8 cellular contexts compared by ENCODE assay signal in genomic region chr1:229514578-229515275, GRCh38. TPM values are rescaled to one million over a fixed set of nuclear protein-coding genes. Genes with fewer than 3 reads are reported as not detected.
DNase-seq lines count a peak whose midpoint lies in the region; ATAC-seq and TF ChIP-seq lines count a peak whose summit lies in the region.

No MANE protein-coding gene starts in this region.

- H3K9me3 ChIP-seq in lung (ENCODE audit: control insufficient read depth in 2 of 2, insufficient read depth in 1 of 2, low read length in 1 of 2) = no peaks in the 10 kb centered on the region

- peak; percentile 66 for ATAC-seq in HG03175 (IDR thresholded peaks at IDR 0.05; ENCODE audit: unreplicated experiment)
- peak; percentile 81 for ATAC-seq in lung (ENCODE audit: insufficient read depth, low FRiP score)
- ATAC-seq in GM21447 (IDR thresholded peaks at IDR 0.05; ENCODE audit: unreplicated experiment) = no peak

- no peak overlapping the region for H3K4me3 ChIP-seq in GM12864 (ENCODE audit: low read depth, low read length)
- H3K4me3 ChIP-seq in lung = no peak overlapping the region

- peak; percentile 22 for DNase-seq in GM12864 (ENCODE audit: low read depth)
- DNase-seq in NCI-H526 treated with DMSO at 0.1 percent for 48 hours (lab: John Stamatoyannopoulos, UW) = peak; percentile 33
- DNase-seq in activated CD4-positive, alpha-beta T cell treated with anti-CD3 and anti-CD28 coated beads, Interleukin-2, amount 50 U/mL, for 1 hour = peak; percentile 53
- DNase-seq in effector CD8-positive, alpha-beta T cell (lab: John Stamatoyannopoulos, UW) = peak; percentile 48
- DNase-seq in lung (ENCODE audit: low spot score) = peak; percentile 68
- DNase-seq in stimulated activated CD8-positive, alpha-beta memory T cell treated with anti-CD3 and anti-CD28 coated beads, Interleukin-15, amount 100 ng/mL, for 4 hours (ENCODE audit: low read depth in 2 of 2) = peak; percentile 12 to 28

- no peak overlapping the region for H3K27ac ChIP-seq in lung (ENCODE audit: low read depth in 1 of 2, low read length in 1 of 2)

- WGBS in lung, 2 donors = 40 to 44% methylated on average over 8 of the region's 8 CpGs

- peaks cover 5 to 11% of the 10 kb centered on the region in 2 donors for H3K36me3 ChIP-seq in lung (ENCODE audit: control insufficient read depth in 2 of 2, insufficient read depth in 2 of 2, low read length in 2 of 2)

- H3K27me3 ChIP-seq in lung (ENCODE audit: control insufficient read depth, insufficient read depth) = no peaks in the 10 kb centered on the region

- TF ChIP-seq CTCF in GM12864 (IDR thresholded peaks at IDR 0.05; ENCODE audit: low read depth, low read length, missing control alignments) = peak; percentile 81
- peak; percentile 57 for TF ChIP-seq CTCF in lung (IDR thresholded peaks at IDR 0.05; ENCODE audit: control extremely low read depth, extremely low read depth)

- H3K4me1 ChIP-seq in lung (ENCODE audit: control insufficient read depth in 2 of 2, insufficient read depth in 2 of 2, low read length in 2 of 2) = no peaks in the 10 kb centered on the region

RNA-seq across cellular contexts. Expression of gene NUP133, which starts 6.6 kb away (rescaled TPM):
- total RNA-seq in lung = 10 to 100 TPM; 36.2 to 57.6 TPM
- 10 to 100 TPM; 12.9 to 14.4 TPM for polyA plus RNA-seq in lung

RNA-seq across cellular contexts. Expression of gene ABCB10, which starts 43.8 kb away (rescaled TPM):
- total RNA-seq in lung = 10 to 100 TPM; 20.5 to 23.5 TPM
- 1 to 10 TPM; 6.5 to 7.8 TPM for polyA plus RNA-seq in lung
